In the genomic region with DNA sequence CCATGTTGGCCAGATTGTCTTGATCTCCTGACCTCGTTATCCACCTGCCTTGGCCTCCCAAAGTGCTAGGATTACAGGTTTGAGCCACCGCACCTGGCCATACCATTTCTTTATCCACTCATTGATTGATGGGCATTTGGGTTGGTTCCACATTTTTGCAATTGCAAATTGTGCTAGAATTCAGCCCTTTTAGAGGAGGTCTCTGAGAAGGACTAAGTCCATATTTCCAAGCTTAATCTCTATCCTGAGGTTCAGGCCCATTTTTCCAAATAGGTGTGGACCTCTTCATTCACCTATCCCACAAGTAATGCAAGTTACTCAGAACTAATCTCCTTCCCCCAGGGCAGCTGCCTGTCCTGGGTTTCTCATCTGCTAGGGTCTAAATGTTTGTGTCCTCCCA, we compare ENCODE assay signal across 8 cellular contexts.
"Had no signal": no experiment of that assay in that cellular context is flagged by ENCODE, and none has a peak within 500 bp of the region (broad histone marks: within the 10 kb centered on the region; RNA-seq: fewer than 3 reads in every experiment).

No MANE protein-coding gene starts in this region.

- DNase-seq: IMR-90, KBM-7, KG1 had no signal

- H3K27ac Mint-ChIP-seq: IgD-negative memory B cell had no signal

- H3K27ac ChIP-seq: HL-60, KMS-11 had no signal

- FAIRE-seq: HTR-8/SVneo, K562 had no signal

- H3K9ac ChIP-seq: KMS-11 had no signal

- ATAC-seq: K562 had no signal

- H3K4me3 ChIP-seq: K562 had no signal

- H3K4me1 Mint-ChIP-seq: IgD-negative memory B cell had no signal

- H3K4me3 Mint-ChIP-seq: IgD-negative memory B cell had no signal

- H3K4me2 ChIP-seq: KMS-11 had no signal
